Comparison of ENCODE assay signal across 18 cellular contexts in genomic region chr12:49874142-49874897, GRCh38. TPM values are rescaled to one million over a fixed set of nuclear protein-coding genes. Genes with fewer than 3 reads are reported as not detected.
DNase-seq lines count a peak whose midpoint lies in the region; ATAC-seq and TF ChIP-seq lines count a peak whose summit lies in the region.
"Had no signal": no experiment of that assay in that cellular context is flagged by ENCODE, and none has a peak within 500 bp of the region (broad histone marks: within the 10 kb centered on the region; RNA-seq: fewer than 3 reads in every experiment).

No MANE protein-coding gene starts in this region.

- TF ChIP-seq CTCF in CD14-positive monocyte (IDR thresholded peaks at IDR 0.05) = no peak
- TF ChIP-seq CTCF in Panc1 (IDR thresholded peaks at IDR 0.05) = no peak
- TF ChIP-seq CTCF in fibroblast of villous mesenchyme (IDR thresholded peaks at IDR 0.05; ENCODE audit: insufficient read depth, low read depth, low read length) = no peak
- no peak for TF ChIP-seq CTCF in parathyroid adenoma (IDR thresholded peaks at IDR 0.05)
- no peak for TF ChIP-seq CTCF in natural killer cell (IDR thresholded peaks at IDR 0.05)

- no peak overlapping the region for H4K12ac ChIP-seq in trophoblast cell (ENCODE audit: low read depth, low read length)

- no peak overlapping the region for H3K18ac ChIP-seq in trophoblast cell (ENCODE audit: low read length)

- CTCF ChIA-PET in Panc1 (lab: Charles Lee) = no interaction called here

- no peak overlapping the region for H3K23ac ChIP-seq in trophoblast cell (ENCODE audit: low read length)

- H3K27ac ChIP-seq in Panc1 (ENCODE audit: low read length) (peak overlapping the region; percentile 68), parathyroid adenoma (peak overlapping the region; percentile 99), trophoblast cell (ENCODE audit: low read depth, low read length) (no peak overlapping the region)
- H3K27ac ChIP-seq: ascending aorta had no signal

- H3K27ac Mint-ChIP-seq in CD14-positive monocyte (no peak overlapping the region), natural killer cell (no peak overlapping the region)
- H3K27ac Mint-ChIP-seq: activated T-helper 1 cell treated with anti-CD3 and anti-CD28 coated beads, Interleukin-12 subunit alpha, Interleukin-12 subunit beta, Interleukin-2, Interleukin-4 antibody, amounts not matched to agents 30 ng/mL and 10 ng/mL and 1 ng/mL, durations not matched to agents 14 hours and 24 hours and 36 hours had no signal

- H3K36me3 Mint-ChIP-seq in CD14-positive monocyte (no peaks in the 10 kb centered on the region), natural killer cell (no peaks in the 10 kb centered on the region)

- H3K9ac ChIP-seq in parathyroid adenoma (no peak overlapping the region), trophoblast cell (ENCODE audit: low read length) (no peak overlapping the region)

- peak; percentile 18 for DNase-seq in CD14-positive monocyte (ENCODE audit: low spot score)
- no peak for DNase-seq in Panc1 (ENCODE audit: low read depth, low spot score)
- DNase-seq in fibroblast of villous mesenchyme (ENCODE audit: low read depth) = peak; percentile 86
- no peak for DNase-seq in OCI-M2 (lab: John Stamatoyannopoulos, UW; ENCODE audit: unreplicated experiment)
- DNase-seq in trophoblast cell = no peak
- no peak for DNase-seq in AG08396 (ENCODE audit: low spot score)
- no peak for DNase-seq in natural killer cell
- DNase-seq: activated CD4-positive, alpha-beta T cell treated with anti-CD3 and anti-CD28 coated beads, Interleukin-2, amount 50 U/mL, for 1 hour; mesendoderm; MG63; NCI-H2029; stimulated activated CD4-positive, alpha-beta T cell treated with anti-CD3 and anti-CD28 coated beads, Interleukin-12 subunit alpha, Interleukin-12 subunit beta, amount 100 ng/mL, for 4 hours; T-helper 2 cell had no signal

- no peaks in the 10 kb centered on the region for H3K79me1 ChIP-seq in trophoblast cell (ENCODE audit: low read length)

- intact Hi-C loops in CD14-positive monocyte (cut with micrococcal nuclease) = no loop called here
- intact Hi-C loops in Panc1 (cut with micrococcal nuclease; ENCODE audit: unreplicated experiment) = no loop called here
- intact Hi-C loops in natural killer cell (cut with micrococcal nuclease) = no loop called here

- peak overlapping the region; percentile 52 for H3K4me2 ChIP-seq in parathyroid adenoma (ENCODE audit: low read length)
- no peak overlapping the region for H3K4me2 ChIP-seq in trophoblast cell (ENCODE audit: low read length)

- H3K4me3 Mint-ChIP-seq in CD14-positive monocyte (no peak overlapping the region), natural killer cell (no peak overlapping the region)
- H3K4me3 Mint-ChIP-seq: activated T-helper 1 cell treated with anti-CD3 and anti-CD28 coated beads, Interleukin-12 subunit alpha, Interleukin-12 subunit beta, Interleukin-2, Interleukin-4 antibody, amounts not matched to agents 30 ng/mL and 10 ng/mL and 1 ng/mL, durations not matched to agents 14 hours and 24 hours and 36 hours had no signal

- peaks cover 0 to 12% (median 2%) of the 10 kb centered on the region in 7 donors for H3K9me3 Mint-ChIP-seq in CD14-positive monocyte
- H3K9me3 Mint-ChIP-seq in natural killer cell = peaks cover 4 to 16% of the 10 kb centered on the region in 2 donors

- H3K79me2 ChIP-seq in parathyroid adenoma = no peaks in the 10 kb centered on the region
- no peaks in the 10 kb centered on the region for H3K79me2 ChIP-seq in trophoblast cell (ENCODE audit: control insufficient read depth, insufficient read depth, low read length, poor library complexity)

- H2AK5ac ChIP-seq in trophoblast cell (ENCODE audit: low read length) = no peak overlapping the region

- H2BK120ac ChIP-seq in trophoblast cell (ENCODE audit: insufficient read depth, low read length, poor library complexity) = no peak overlapping the region

- H2AFZ ChIP-seq in parathyroid adenoma (no peak overlapping the region), trophoblast cell (ENCODE audit: insufficient read depth, low read length, poor library complexity) (no peak overlapping the region)

- no CpG with 5 or more reads among the region's 12 CpGs for WGBS in trophoblast cell (ENCODE audit: extremely low coverage, insufficient coverage, insufficient read length)

- no peaks in the 10 kb centered on the region for H3K36me3 ChIP-seq in Panc1 (ENCODE audit: control insufficient read depth, insufficient read depth, low read length)
- H3K36me3 ChIP-seq in parathyroid adenoma (ENCODE audit: control insufficient read depth, insufficient read depth, low read length) = no peaks in the 10 kb centered on the region
- H3K36me3 ChIP-seq in trophoblast cell (ENCODE audit: control insufficient read depth in 1 of 2, insufficient read depth in 2 of 2, low read length in 2 of 2) = no peaks in the 10 kb centered on the region
- H3K36me3 ChIP-seq: ascending aorta, MG63 had no signal

- no peak overlapping the region for H4K8ac ChIP-seq in trophoblast cell (ENCODE audit: low read depth, low read length)

- in situ Hi-C loops in Panc1 (cut with HindIII; ENCODE audit: low pct_unique_long_range_greater_than_20kb, low sequenced_read_pairs) = no loop called here

- H3K4me1 Mint-ChIP-seq in CD14-positive monocyte (no peaks in the 10 kb centered on the region), natural killer cell (peaks cover 0 to 10% of the 10 kb centered on the region in 2 donors)

- no peak overlapping the region for H2BK5ac ChIP-seq in trophoblast cell (ENCODE audit: low read depth, low read length, poor library complexity)

- H3K27me3 ChIP-seq in Panc1 (ENCODE audit: control insufficient read depth, insufficient read depth, low read length) (no peaks in the 10 kb centered on the region), parathyroid adenoma (ENCODE audit: control insufficient read depth, insufficient read depth, low read length) (no peaks in the 10 kb centered on the region), trophoblast cell (ENCODE audit: insufficient read depth, low read length) (no peaks in the 10 kb centered on the region)
- H3K27me3 ChIP-seq: ascending aorta, MG63 had no signal

- no peak overlapping the region for H3K4ac ChIP-seq in trophoblast cell (ENCODE audit: low read depth, low read length)

- BruUV-seq in Panc1 (replicated peaks; lab: Mats Ljungman, UMichigan) = no TSS peak

- peaks cover 23% of the 10 kb centered on the region for H3K4me1 ChIP-seq in Panc1 (ENCODE audit: control insufficient read depth, insufficient read depth, low read length)
- peaks cover 64% of the 10 kb centered on the region for H3K4me1 ChIP-seq in parathyroid adenoma
- H3K4me1 ChIP-seq in trophoblast cell (ENCODE audit: control insufficient read depth in 1 of 2, insufficient read depth in 2 of 2, low read length in 2 of 2) = peaks cover 2% of the 10 kb centered on the region in 2 experiments

- H4K91ac ChIP-seq in trophoblast cell (ENCODE audit: low read depth, low read length) = no peak overlapping the region

- no peak overlapping the region for H3K4me3 ChIP-seq in Panc1 (ENCODE audit: low read depth in 2 of 2, low read length in 2 of 2)
- no peak overlapping the region for H3K4me3 ChIP-seq in fibroblast of villous mesenchyme (ENCODE audit: low read depth, low read length)
- H3K4me3 ChIP-seq in parathyroid adenoma (ENCODE audit: low read depth, low read length) = peak overlapping the region; percentile 20
- no peak overlapping the region for H3K4me3 ChIP-seq in trophoblast cell (ENCODE audit: low read depth, low read length)
- H3K4me3 ChIP-seq: ascending aorta, GM12878, MG63 had no signal

- H3K27me3 Mint-ChIP-seq in CD14-positive monocyte (ENCODE audit: low read depth in 3 of 3) (peaks cover 6 to 8% (median 7%) of the 10 kb centered on the region in 3 donors), natural killer cell (ENCODE audit: low read depth in 2 of 2) (peaks cover 0 to 4% of the 10 kb centered on the region in 2 donors)

- 0 out of 2 replicates have a peak, but pooled peaks have one; percentile 35 for ATAC-seq in Panc1
- ATAC-seq in natural killer cell = no peak
- ATAC-seq: GM12878 had no signal

- H2BK12ac ChIP-seq in trophoblast cell (ENCODE audit: low read length) = no peak overlapping the region

- no peak overlapping the region for H3K14ac ChIP-seq in trophoblast cell (ENCODE audit: low read length)

- POLR2A ChIA-PET in Panc1 (lab: Charles Lee) = no interaction called here

- no peaks in the 10 kb centered on the region for H3K9me3 ChIP-seq in Panc1 (ENCODE audit: control insufficient read depth, insufficient read depth, low read depth, low read length)
- no peaks in the 10 kb centered on the region for H3K9me3 ChIP-seq in parathyroid adenoma (ENCODE audit: control insufficient read depth, low read length)
- peaks cover 1% of the 10 kb centered on the region for H3K9me3 ChIP-seq in trophoblast cell (ENCODE audit: insufficient read depth, low read depth, low read length)
- H3K9me3 ChIP-seq: ascending aorta, MG63 had no signal

RNA-seq across cellular contexts. Expression of gene FAIM2, which starts 29.4 kb away (rescaled TPM):
- polyA plus RNA-seq in CD14-positive monocyte = not detected
- 0.49 TPM for total RNA-seq in Panc1 (2021; ENCODE audit: unreplicated experiment)
- polyA plus RNA-seq in Panc1 (2012; ENCODE audit: insufficient read length) = 0.07 TPM
- total RNA-seq in fibroblast of villous mesenchyme = 3.0 and 3.9 TPM in 2 replicates
- not detected in 2 replicates for polyA plus RNA-seq in trophoblast cell (2013)
- under 1 TPM in 2 of 3 donors, not detected in 1; 0.09 to 0.57 TPM for total RNA-seq in natural killer cell
- total RNA-seq: dermis microvascular lymphatic vessel endothelial cell, GM12878 had no signal
- polyA plus RNA-seq: GM12878 had no signal

RNA-seq across cellular contexts. Expression of gene BCDIN3D, which starts 31.4 kb away (rescaled TPM):
- 1 to 10 TPM in 1 of 2 donors, under 1 TPM in 1; 0.71 to 1.2 TPM for polyA plus RNA-seq in CD14-positive monocyte
- total RNA-seq in Panc1 (2021; ENCODE audit: unreplicated experiment) = 4.8 TPM
- polyA plus RNA-seq in Panc1 (2012; ENCODE audit: insufficient read length) = 4.2 TPM
- 2.9 and 3.5 TPM in 2 replicates for total RNA-seq in fibroblast of villous mesenchyme
- polyA plus RNA-seq in trophoblast cell (2013) = 1.9 and 2.1 TPM in 2 replicates
- 1 to 10 TPM; 4.0 to 6.0 (median 4.4) TPM for total RNA-seq in natural killer cell

RNA-seq across cellular contexts. Expression of gene NCKAP5L, which starts 46.1 kb away (rescaled TPM):
- 1 to 10 TPM; 3.7 to 6.8 TPM for polyA plus RNA-seq in CD14-positive monocyte
- total RNA-seq in Panc1 (2021; ENCODE audit: unreplicated experiment) (17.3 TPM), fibroblast of villous mesenchyme (30.9 and 34.1 TPM in 2 replicates), natural killer cell (10 to 100 TPM; 16.7 to 19.3 (median 16.8) TPM)
- 16.5 TPM for polyA plus RNA-seq in Panc1 (2012; ENCODE audit: insufficient read length)
- polyA plus RNA-seq in trophoblast cell (2013) = 14.2 and 14.8 TPM in 2 replicates

Comparison
In these comparisons a context has a peak if more than half of its experiments do, and no peak if none do; other contexts are left out.
1. DNase-seq: peak in CD14-positive monocyte (single experiment) and fibroblast of villous mesenchyme (single experiment); none in Panc1 (single experiment), OCI-M2 (single experiment), trophoblast cell (0 of 2), AG08396 (single experiment) and natural killer cell (single experiment).